ENCODE assay signal across 8 cellular contexts in genomic region chr7:76225379-76225778, GRCh38. TPM values are rescaled to one million over a fixed set of nuclear protein-coding genes. Genes with fewer than 3 reads are reported as not detected.
DNase-seq lines count a peak whose midpoint lies in the region; ATAC-seq and TF ChIP-seq lines count a peak whose summit lies in the region.

No MANE protein-coding gene starts in this region.

- H3K4me3 Mint-ChIP-seq in activated T-cell treated with anti-CD3 and anti-CD28 coated beads, Interleukin-2, amount 50 U/mL, for 4 hours = no peak overlapping the region
- H3K4me3 Mint-ChIP-seq in progenitor cell of endocrine pancreas (ENCODE audit: low read depth) = no peak overlapping the region

- no peak for ATAC-seq in activated T-cell treated with anti-CD3 and anti-CD28 coated beads, Interleukin-2, amount 50 U/mL, for 4 hours
- peak; percentile 72 for ATAC-seq in SK-N-SH treated with all-trans-retinoic acid at 6 μM for 48 hours
- ATAC-seq in GM21576 (IDR thresholded peaks at IDR 0.05; ENCODE audit: unreplicated experiment) = no peak

- H3K27me3 Mint-ChIP-seq in activated T-cell treated with anti-CD3 and anti-CD28 coated beads, Interleukin-2, amount 50 U/mL, for 4 hours (ENCODE audit: low read depth) = peaks cover 56% of the 10 kb centered on the region
- H3K27me3 Mint-ChIP-seq in progenitor cell of endocrine pancreas = peaks cover 54% of the 10 kb centered on the region

- TF ChIP-seq CTCF in progenitor cell of endocrine pancreas (IDR thresholded peaks at IDR 0.05; ENCODE audit: unreplicated experiment) = no peak

- no peaks in the 10 kb centered on the region for H3K9me3 Mint-ChIP-seq in activated T-cell treated with anti-CD3 and anti-CD28 coated beads, Interleukin-2, amount 50 U/mL, for 4 hours
- H3K9me3 Mint-ChIP-seq in progenitor cell of endocrine pancreas (ENCODE audit: low read depth) = no peaks in the 10 kb centered on the region

- peak; percentile 17 for DNase-seq in activated T-cell treated with anti-CD3 and anti-CD28 coated beads for 48 hours (ENCODE audit: low read depth)
- DNase-seq in activated T-cell treated with anti-CD3 and anti-CD28 coated beads, Interleukin-2, amount 50 U/mL, for 4 hours = no peak
- peak; percentile 2 for DNase-seq in effector CD8-positive, alpha-beta T cell (lab: John Stamatoyannopoulos, UW)
- peak; percentile 27 to 35 for DNase-seq in stimulated activated CD4-positive, alpha-beta T cell treated with anti-CD3 and anti-CD28 coated beads, Interleukin-2, amount 100 ng/mL, for 24 hours
- no peak for DNase-seq in progenitor cell of endocrine pancreas (ENCODE audit: low spot score, unreplicated experiment)
- DNase-seq in SHP77 treated with DMSO at 0.1 percent for 48 hours (lab: John Stamatoyannopoulos, UW) = no peak

- no peak overlapping the region for H3K27ac Mint-ChIP-seq in progenitor cell of endocrine pancreas

- no peaks in the 10 kb centered on the region for H3K4me1 Mint-ChIP-seq in activated T-cell treated with anti-CD3 and anti-CD28 coated beads, Interleukin-2, amount 50 U/mL, for 4 hours (ENCODE audit: low read depth)
- H3K4me1 Mint-ChIP-seq in progenitor cell of endocrine pancreas (ENCODE audit: low read depth) = peaks cover 2% of the 10 kb centered on the region

- no peaks in the 10 kb centered on the region for H3K36me3 Mint-ChIP-seq in activated T-cell treated with anti-CD3 and anti-CD28 coated beads, Interleukin-2, amount 50 U/mL, for 4 hours (ENCODE audit: insufficient read depth)
- no peaks in the 10 kb centered on the region for H3K36me3 Mint-ChIP-seq in progenitor cell of endocrine pancreas (ENCODE audit: insufficient read depth)

TF ChIP-seq in SK-N-SH treated with all-trans-retinoic acid at 6 μM for 48 hours, 23 proteins besides CTCF, POLR2A, EP300 and RAD21:
- TF ChIP-seq ARNTL (CRISPR knock-in tag; IDR thresholded peaks at IDR 0.05; ENCODE audit: borderline replicate concordance, low read depth) = no peak
- no peak for TF ChIP-seq ZC3H10 (CRISPR knock-in tag; IDR thresholded peaks at IDR 0.05)
- TF ChIP-seq ISL1 (CRISPR knock-in tag; IDR thresholded peaks at IDR 0.05) = no peak
- no peak for TF ChIP-seq ZNF565 (CRISPR knock-in tag; conservative IDR thresholded peaks at IDR 0.05; ENCODE audit: low read depth)

RNA-seq across cellular contexts. Expression of gene SRRM3, which starts 23.7 kb away (rescaled TPM):
- total RNA-seq in activated T-cell treated with anti-CD3 and anti-CD28 coated beads, Interleukin-2, amount 50 U/mL, for 4 hours = under 1 TPM in 1 of 3 donors, not detected in 2; 0.10 TPM
- 2.5 and 3.3 TPM in 2 replicates for total RNA-seq in progenitor cell of endocrine pancreas

Comparison
In these comparisons a context has a peak if more than half of its experiments do, and no peak if none do; other contexts are left out.
1. DNase-seq: peak in activated T-cell treated with anti-CD3 and anti-CD28 coated beads for 48 hours (single experiment), effector CD8-positive, alpha-beta T cell (single experiment) and stimulated activated CD4-positive, alpha-beta T cell treated with anti-CD3 and anti-CD28 coated beads, Interleukin-2, amount 100 ng/mL, for 24 hours (2 of 2); none in activated T-cell treated with anti-CD3 and anti-CD28 coated beads, Interleukin-2, amount 50 U/mL, for 4 hours (single experiment), progenitor cell of endocrine pancreas (single experiment) and SHP77 treated with DMSO at 0.1 percent for 48 hours (single experiment).